9 cellular contexts compared by ENCODE assay signal in genomic region chr13:29758591-29759114, GRCh38.
DNase-seq lines count a peak whose midpoint lies in the region; ATAC-seq and TF ChIP-seq lines count a peak whose summit lies in the region.
"Had no signal": no experiment of that assay in that cellular context is flagged by ENCODE, and none has a peak within 500 bp of the region (broad histone marks: within the 10 kb centered on the region; RNA-seq: fewer than 3 reads in every experiment).

No MANE protein-coding gene starts in this region.

- peak; percentile 34 for DNase-seq in Calu3
- peak; percentile 17 to 19 for DNase-seq in activated CD8-positive, alpha-beta memory T cell treated with anti-CD3 and anti-CD28 coated beads for 1 hour (ENCODE audit: extremely low read depth in 1 of 2, low read depth in 1 of 2)
- DNase-seq in lower lobe of right lung = peak; percentile 87
- DNase-seq in dedifferentiated amniotic fluid mesenchymal stem cell (ENCODE audit: extremely low spot score) = no peak
- DNase-seq in SK-N-DZ (ENCODE audit: low spot score) = no peak
- DNase-seq in NCI-H226 = no peak

- CTCF ChIA-PET in Calu3 (lab: Charles Lee) = interaction anchor here (0.7 kb wide), 1 partner anchor 13 kb away, joined by 3 read pairs; no protein-coding TSS in a partner anchor

- H3K4me1 ChIP-seq in lower lobe of right lung = no peaks in the 10 kb centered on the region

- TF ChIP-seq CTCF in Calu3 (IDR thresholded peaks at IDR 0.05; ENCODE audit: unreplicated experiment) (no peak), lower lobe of right lung (IDR thresholded peaks at IDR 0.05) (no peak)

- H3K27me3 Mint-ChIP-seq in Calu3 (ENCODE audit: unreplicated experiment) (no peaks in the 10 kb centered on the region), IgD-negative memory B cell (peaks cover 3% of the 10 kb centered on the region)

- no peak overlapping the region for H3K27ac ChIP-seq in lower lobe of right lung
- H3K27ac ChIP-seq: dorsolateral prefrontal cortex had no signal

- H3K9me3 Mint-ChIP-seq in Calu3 (ENCODE audit: low read depth, unreplicated experiment) (peaks cover 5% of the 10 kb centered on the region), IgD-negative memory B cell (no peaks in the 10 kb centered on the region)

- H3K4me3 Mint-ChIP-seq in Calu3 (ENCODE audit: low read depth, unreplicated experiment) (peak overlapping the region; percentile 33), IgD-negative memory B cell (peak overlapping the region; percentile 0 to 70 (median 40))

- no TSS peak for BruUV-seq in Calu3 (replicated peaks; lab: Mats Ljungman, UMichigan)

- H3K36me3 Mint-ChIP-seq in Calu3 (ENCODE audit: insufficient read depth, unreplicated experiment) = no peaks in the 10 kb centered on the region
- H3K36me3 Mint-ChIP-seq in IgD-negative memory B cell = peaks cover 7% of the 10 kb centered on the region

- H3K36me3 ChIP-seq in lower lobe of right lung = peaks cover 2% of the 10 kb centered on the region

- H3K4me3 ChIP-seq in lower lobe of right lung = no peak overlapping the region
- H3K4me3 ChIP-seq: dorsolateral prefrontal cortex had no signal

- intact Hi-C loops in Calu3 (cut with micrococcal nuclease; ENCODE audit: unreplicated experiment) (no loop called here), lower lobe of right lung (cut with DNase I) (no loop called here)

- ATAC-seq in GM21526 (IDR thresholded peaks at IDR 0.05; ENCODE audit: low FRiP score, unreplicated experiment) (peak; percentile 64), lower lobe of right lung (peak; percentile 74 to 91)

- H3K4me1 Mint-ChIP-seq in Calu3 (ENCODE audit: low read depth, unreplicated experiment) (peaks cover 8% of the 10 kb centered on the region), IgD-negative memory B cell (peaks cover 27 to 38% (median 32%) of the 10 kb centered on the region in 3 donors)

- H3K9me3 ChIP-seq in lower lobe of right lung = no peaks in the 10 kb centered on the region

- H3K27ac Mint-ChIP-seq in Calu3 (ENCODE audit: unreplicated experiment) (peak overlapping the region; percentile 43), IgD-negative memory B cell (peak overlapping the region; percentile 77 to 99 (median 96))

- no peaks in the 10 kb centered on the region for H3K27me3 ChIP-seq in lower lobe of right lung (ENCODE audit: low read depth)
- H3K27me3 ChIP-seq: dorsolateral prefrontal cortex had no signal

Comparison
In these comparisons a context has a peak if more than half of its experiments do, and no peak if none do; other contexts are left out.
1. DNase-seq: peak in Calu3 (single experiment), activated CD8-positive, alpha-beta memory T cell treated with anti-CD3 and anti-CD28 coated beads for 1 hour (2 of 2) and lower lobe of right lung (single experiment); none in dedifferentiated amniotic fluid mesenchymal stem cell (single experiment), SK-N-DZ (single experiment) and NCI-H226 (single experiment).